ENCODE assay signal across 2 cellular contexts in the genomic region with DNA sequence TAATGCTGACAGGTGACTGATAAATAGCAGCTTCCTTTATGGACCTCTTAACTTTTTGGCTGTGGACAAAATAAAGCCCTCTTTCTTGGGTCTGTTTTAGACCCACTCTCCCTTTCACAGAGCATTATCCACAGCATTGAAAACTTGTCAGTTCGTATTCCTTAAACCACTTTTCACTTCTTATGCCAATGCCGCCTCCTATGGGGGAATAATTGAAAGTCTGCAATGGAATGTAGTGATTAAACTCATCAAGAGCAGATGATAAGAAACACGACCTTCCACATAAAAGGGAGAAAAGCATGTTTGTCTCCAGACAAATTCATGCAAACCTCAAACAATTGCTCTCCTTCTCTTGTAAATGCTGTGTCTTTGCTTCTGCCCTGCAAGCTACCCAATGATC.
TF ChIP-seq lines count a peak whose summit lies in the region.

No MANE protein-coding gene starts in this region.

TF ChIP-seq in SK-N-SH, 30 proteins besides CTCF, POLR2A, EP300 and RAD21 (continued from another document):
- TF ChIP-seq, protein P1, sequence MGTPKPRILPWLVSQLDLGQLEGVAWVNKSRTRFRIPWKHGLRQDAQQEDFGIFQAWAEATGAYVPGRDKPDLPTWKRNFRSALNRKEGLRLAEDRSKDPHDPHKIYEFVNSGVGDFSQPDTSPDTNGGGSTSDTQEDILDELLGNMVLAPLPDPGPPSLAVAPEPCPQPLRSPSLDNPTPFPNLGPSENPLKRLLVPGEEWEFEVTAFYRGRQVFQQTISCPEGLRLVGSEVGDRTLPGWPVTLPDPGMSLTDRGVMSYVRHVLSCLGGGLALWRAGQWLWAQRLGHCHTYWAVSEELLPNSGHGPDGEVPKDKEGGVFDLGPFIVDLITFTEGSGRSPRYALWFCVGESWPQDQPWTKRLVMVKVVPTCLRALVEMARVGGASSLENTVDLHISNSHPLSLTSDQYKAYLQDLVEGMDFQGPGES (IDR thresholded peaks at IDR 0.05; ENCODE audit: low read depth, low read length): no peak
- no peak for TF ChIP-seq YY1 (IDR thresholded peaks at IDR 0.05; ENCODE audit: low read depth)
- TF ChIP-seq SIN3A (IDR thresholded peaks at IDR 0.05; ENCODE audit: borderline replicate concordance, low read depth, low read length): no peak
- no peak for TF ChIP-seq TEAD4 (IDR thresholded peaks at IDR 0.05; ENCODE audit: borderline replicate concordance, insufficient read depth)
- no peak for TF ChIP-seq REST (IDR thresholded peaks at IDR 0.05; ENCODE audit: low read depth, low read length)
- TF ChIP-seq GATA2 (CRISPR knock-in tag; IDR thresholded peaks at IDR 0.05): no peak
- no peak for TF ChIP-seq ELF1 (IDR thresholded peaks at IDR 0.05)
- no peak for TF ChIP-seq RFX5 (IDR thresholded peaks at IDR 0.05; ENCODE audit: low read length)
- TF ChIP-seq PBX3 (IDR thresholded peaks at IDR 0.05): no peak
- no peak for TF ChIP-seq MAX (IDR thresholded peaks at IDR 0.05; ENCODE audit: low read depth)
- no peak for TF ChIP-seq JUND (IDR thresholded peaks at IDR 0.05)

TF ChIP-seq in SK-N-SH treated with all-trans-retinoic acid at 6 μM for 48 hours, 23 proteins besides CTCF, POLR2A, EP300 and RAD21 (continued from another document):
- TF ChIP-seq, protein P2, sequence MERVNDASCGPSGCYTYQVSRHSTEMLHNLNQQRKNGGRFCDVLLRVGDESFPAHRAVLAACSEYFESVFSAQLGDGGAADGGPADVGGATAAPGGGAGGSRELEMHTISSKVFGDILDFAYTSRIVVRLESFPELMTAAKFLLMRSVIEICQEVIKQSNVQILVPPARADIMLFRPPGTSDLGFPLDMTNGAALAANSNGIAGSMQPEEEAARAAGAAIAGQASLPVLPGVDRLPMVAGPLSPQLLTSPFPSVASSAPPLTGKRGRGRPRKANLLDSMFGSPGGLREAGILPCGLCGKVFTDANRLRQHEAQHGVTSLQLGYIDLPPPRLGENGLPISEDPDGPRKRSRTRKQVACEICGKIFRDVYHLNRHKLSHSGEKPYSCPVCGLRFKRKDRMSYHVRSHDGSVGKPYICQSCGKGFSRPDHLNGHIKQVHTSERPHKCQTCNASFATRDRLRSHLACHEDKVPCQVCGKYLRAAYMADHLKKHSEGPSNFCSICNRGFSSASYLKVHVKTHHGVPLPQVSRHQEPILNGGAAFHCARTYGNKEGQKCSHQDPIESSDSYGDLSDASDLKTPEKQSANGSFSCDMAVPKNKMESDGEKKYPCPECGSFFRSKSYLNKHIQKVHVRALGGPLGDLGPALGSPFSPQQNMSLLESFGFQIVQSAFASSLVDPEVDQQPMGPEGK (CRISPR knock-in tag; IDR thresholded peaks at IDR 0.05; ENCODE audit: borderline replicate concordance): no peak
- TF ChIP-seq ZNF565 (CRISPR knock-in tag; conservative IDR thresholded peaks at IDR 0.05; ENCODE audit: low read depth) (no peak), RARB (CRISPR knock-in tag; IDR thresholded peaks at IDR 0.05) (no peak), TCF4 (CRISPR knock-in tag; IDR thresholded peaks at IDR 0.05; ENCODE audit: borderline replicate concordance) (no peak)
